In genomic region chr6:38639498-38640215, GRCh38 we compare ENCODE assay signal across 8 cellular contexts. TPM values are rescaled to one million over a fixed set of nuclear protein-coding genes. Genes with fewer than 3 reads are reported as not detected.
DNase-seq lines count a peak whose midpoint lies in the region; ATAC-seq and TF ChIP-seq lines count a peak whose summit lies in the region.

Gene BTBD9 (minus strand): TSS chr6:38639929.

- H3K4me3 Mint-ChIP-seq in WTC11, result peak within 1 kb of the TSS; percentile 84

- H3K4me1 Mint-ChIP-seq in WTC11, result peaks cover 11% of the 10 kb centered on the region

- DNase-seq in 8988T (peak; percentile 69), NCI-H2171 (lab: John Stamatoyannopoulos, UW) (peak; percentile 75), WTC11 (ENCODE audit: low spot score) (peak; percentile 74), cardiac fibroblast (ENCODE audit: low read depth in 2 of 2) (peak; percentile 82 to 84), iris pigment epithelial cell (ENCODE audit: low read depth) (peak; percentile 84)
- peak; percentile 69 for DNase-seq in stimulated activated CD4-positive, alpha-beta T cell treated with anti-CD3 and anti-CD28 coated beads, Interleukin-12 subunit alpha, Interleukin-12 subunit beta, amount 100 ng/mL, for 4 hours

- no peaks in the 10 kb centered on the region for H3K9me3 Mint-ChIP-seq in WTC11

- TF ChIP-seq CTCF in WTC11 (IDR thresholded peaks at IDR 0.05), result no peak
- no peak for TF ChIP-seq CTCF in cardiac fibroblast (IDR thresholded peaks at IDR 0.05; ENCODE audit: low read depth, low read length)

- H3K36me3 Mint-ChIP-seq in WTC11, result no peaks in the 10 kb centered on the region

- POLR2A ChIA-PET in WTC11 (lab: Charles Lee), result no interaction called here

- ATAC-seq in GM18508 (IDR thresholded peaks at IDR 0.05; ENCODE audit: insufficient read depth, unreplicated experiment) (peak; percentile 45), HG02981 (IDR thresholded peaks at IDR 0.05; ENCODE audit: unreplicated experiment) (peak; percentile 72), WTC11 (peak; percentile 85)

- CTCF ChIA-PET in WTC11 (lab: Charles Lee), result interaction anchor here (0.6 kb wide), 1 partner anchor 137 kb away, joined by 3 read pairs; no protein-coding TSS in a partner anchor

- H3K4me3 ChIP-seq in cardiac fibroblast (replicated peaks in 1 of 2; ENCODE audit: low read depth in 2 of 2, low read length in 2 of 2), result peak within 1 kb of the TSS; percentile 85 to 86

- H3K27ac Mint-ChIP-seq in WTC11, result peak within 1 kb of the TSS; percentile 79

- peaks cover 6% of the 10 kb centered on the region; the same call in 1 of the 2 replicates for H3K27me3 Mint-ChIP-seq in WTC11 (ENCODE audit: low read depth)

TF ChIP-seq in WTC11, 78 proteins besides CTCF, POLR2A, EP300 and RAD21 (continues in another document):
- TF ChIP-seq JAZF1 (CRISPR knock-in tag; IDR thresholded peaks at IDR 0.05) (no peak), OVOL2 (CRISPR knock-in tag; IDR thresholded peaks at IDR 0.05; ENCODE audit: borderline replicate concordance) (no peak), CREM (CRISPR knock-in tag; IDR thresholded peaks at IDR 0.05) (peak; percentile 94), RELA (CRISPR knock-in tag; IDR thresholded peaks at IDR 0.05; ENCODE audit: borderline replicate concordance) (no peak; the same call in 1 of the 2 replicates), ZSCAN18 (CRISPR knock-in tag; IDR thresholded peaks at IDR 0.05) (no peak), CDX4 (CRISPR knock-in tag; IDR thresholded peaks at IDR 0.05; ENCODE audit: borderline replicate concordance) (no peak), JUN (CRISPR knock-in tag; IDR thresholded peaks at IDR 0.05) (no peak; the same call in 1 of the 2 replicates), KAT7 (CRISPR knock-in tag; IDR thresholded peaks at IDR 0.05; ENCODE audit: borderline replicate concordance) (0 out of 2 replicates have a peak, but pooled peaks have one; percentile 55), FOXP1 (CRISPR knock-in tag; IDR thresholded peaks at IDR 0.05; ENCODE audit: borderline replicate concordance) (peak; percentile 83), TCF7 (CRISPR knock-in tag; IDR thresholded peaks at IDR 0.05; ENCODE audit: low read depth) (peak; percentile 73; the same call in 1 of the 2 replicates), ARID4B (CRISPR knock-in tag; IDR thresholded peaks at IDR 0.05; ENCODE audit: borderline replicate concordance) (0 out of 2 replicates have a peak, but pooled peaks have one; percentile 44), SP1 (CRISPR knock-in tag; conservative IDR thresholded peaks at IDR 0.05) (peak; percentile 25; the same call in 1 of the 2 replicates), MYBL2 (CRISPR knock-in tag; IDR thresholded peaks at IDR 0.05) (0 out of 2 replicates have a peak, but pooled peaks have one; percentile 33), HMGXB4 (CRISPR knock-in tag; IDR thresholded peaks at IDR 0.05) (peak; percentile 71; the same call in 1 of the 2 replicates), MAX (CRISPR knock-in tag; IDR thresholded peaks at IDR 0.05) (peak; percentile 28; the same call in 1 of the 2 replicates), ZBTB21 (CRISPR knock-in tag; IDR thresholded peaks at IDR 0.05; ENCODE audit: borderline replicate concordance) (peak; percentile 99), ZNF232 (CRISPR knock-in tag; IDR thresholded peaks at IDR 0.05) (0 out of 2 replicates have a peak, but pooled peaks have one; percentile 46), MXD4 (CRISPR knock-in tag; IDR thresholded peaks at IDR 0.05; ENCODE audit: borderline replicate concordance) (no peak), FOXP4 (CRISPR knock-in tag; IDR thresholded peaks at IDR 0.05) (peak; percentile 64), ZNF219 (CRISPR knock-in tag; IDR thresholded peaks at IDR 0.05; ENCODE audit: borderline replicate concordance) (no peak)

RNA-seq across cellular contexts. Expression of gene BTBD9, which starts in this region (rescaled TPM):
- 4.2 to 4.5 TPM (median 4.3 TPM) in 3 replicates for total RNA-seq in WTC11 (2021)

Comparison
In these comparisons a context has a peak if more than half of its experiments do, and no peak if none do; other contexts are left out.
1. Peak in every context shown above with its lines: DNase-seq, ATAC-seq and H3K4me3 ChIP-seq.